In the genomic region with DNA sequence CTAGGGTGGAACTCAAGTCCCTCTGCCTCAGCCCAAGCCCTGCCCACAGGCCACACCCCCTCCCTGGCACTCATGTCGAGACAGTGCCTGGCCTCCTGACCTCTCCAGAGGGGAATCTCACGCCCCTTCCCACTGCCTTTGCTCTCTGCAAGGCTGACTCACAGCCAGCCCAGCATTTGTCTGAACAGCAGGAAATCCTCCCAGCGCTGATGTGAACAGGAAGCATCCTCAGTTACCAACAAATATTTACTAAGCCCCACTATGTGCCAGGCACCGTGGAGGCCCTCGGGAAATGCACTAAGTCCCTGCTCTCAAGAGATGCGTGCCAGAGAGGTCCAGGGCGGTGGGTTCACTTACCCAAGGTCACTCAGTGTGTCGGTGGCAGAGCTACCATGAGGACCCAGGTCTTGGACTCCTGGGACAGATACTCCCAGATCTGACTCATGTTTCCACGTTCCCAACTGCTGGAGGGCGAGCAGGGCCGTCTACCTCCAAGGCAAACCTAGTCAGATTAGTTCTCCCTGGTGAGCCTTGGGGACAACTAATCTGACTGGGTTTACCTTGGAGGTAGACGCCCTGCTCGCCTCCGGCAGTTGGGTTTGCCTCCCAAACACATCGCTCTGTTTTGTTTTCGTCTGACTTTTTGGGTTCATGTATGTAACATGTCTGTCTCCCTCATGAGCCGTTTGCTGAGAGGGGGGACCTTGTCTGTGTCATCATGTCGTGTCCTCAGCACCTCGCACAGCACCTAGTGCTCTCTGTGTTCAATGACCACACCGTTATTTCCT, we compare ENCODE assay signal across 8 cellular contexts. TPM values are rescaled to one million over a fixed set of nuclear protein-coding genes. Genes with fewer than 3 reads are reported as not detected.
DNase-seq lines count a peak whose midpoint lies in the region; ATAC-seq, FAIRE-seq and TF ChIP-seq lines count a peak whose summit lies in the region.

No MANE protein-coding gene starts in this region.

- SMC1A ChIA-PET in GM12878 (lab: Charles Lee; ENCODE audit: uncharacterized antibody, unreplicated experiment) = interaction anchor here (0.7 to 6.9 kb wide), 21 partner anchors 8 to 259 kb away, joined by 3 to 71 read pairs (median 4); a partner anchor contains a TSS

- WGBS in GM12878 (ENCODE audit: insufficient coverage, insufficient replicate concordance, low lambda C conversion rate, missing lambda C conversion rate) = 49% methylated on average over 20 of the region's 20 CpGs

- no peaks in the 10 kb centered on the region for H3K9me3 ChIP-seq in SJCRH30 (replicated peaks)
- H3K9me3 ChIP-seq in GM12878 (replicated peaks; ENCODE audit: control insufficient read depth, insufficient read depth, low read length) = peaks cover 3% of the 10 kb centered on the region; the same call in 2 of the 3 replicates
- H3K9me3 ChIP-seq in WERI-Rb-1 (ENCODE audit: severe bottlenecking) = no peaks in the 10 kb centered on the region

- no peaks in the 10 kb centered on the region for H3K27me3 Mint-ChIP-seq in stimulated activated memory B cell treated with anti-CD40 and anti-IgM and Interleukin-4, amounts not matched to agents 10 μg/mL and 1 μg/mL and 100 μg/mL, for 72 hours

- RAD21 ChIA-PET in GM12878 (lab: Charles Lee; ENCODE audit: unreplicated experiment) = interaction anchor here (0.5 to 5.0 kb wide), 15 partner anchors 11 to 168 kb away, joined by 3 to 47 read pairs (median 6); a partner anchor contains a TSS

- peak overlapping the region; percentile 91 for H3K4me2 ChIP-seq in GM12878 (ENCODE audit: control insufficient read depth, insufficient read depth)

- TF ChIP-seq CTCF in GM12878 (IDR thresholded peaks at IDR 0.05 in 2 of 3, conservative IDR thresholded peaks at IDR 0.05 in 1 of 3; ENCODE audit: control insufficient read depth in 2 of 3, extremely low read depth in 1 of 3, insufficient read depth in 1 of 3, low read depth in 3 of 3, low read length in 3 of 3) (no peak), WERI-Rb-1 (IDR thresholded peaks at IDR 0.05; ENCODE audit: low read depth, low read length) (no peak)

- H3K9ac ChIP-seq in GM12878 (ENCODE audit: control insufficient read depth, insufficient read depth, low read length) = peak overlapping the region; percentile 81

- in situ Hi-C loops in GM12878 (cut with MboI) = no loop called here

- H3K79me2 ChIP-seq in GM12878 (ENCODE audit: control insufficient read depth, insufficient read depth, low read length) = peaks cover 57% of the 10 kb centered on the region

- no peak for ATAC-seq in GM12878
- ATAC-seq in stimulated activated memory B cell treated with anti-CD40 and anti-IgM and Interleukin-4, amounts not matched to agents 10 μg/mL and 1 μg/mL and 100 μg/mL, for 72 hours = no peak
- no peak for ATAC-seq in HG02973 (IDR thresholded peaks at IDR 0.05; ENCODE audit: unreplicated experiment)

- POLR2A ChIA-PET in GM12878 (lab: Charles Lee) = interaction anchor here (0.5 to 4.2 kb wide), 10 partner anchors 7 to 60 kb away, joined by 3 to 32 read pairs (median 6); a partner anchor contains a TSS

- FAIRE-seq in GM12892 (lab: Jason Lieb, UNC) = peak; percentile 24
- no peak for FAIRE-seq in GM12878 (lab: Jason Lieb, UNC)

- no peaks in the 10 kb centered on the region for H3K36me3 ChIP-seq in SJCRH30
- H3K36me3 ChIP-seq in GM12878 (ENCODE audit: control insufficient read depth in 2 of 2, insufficient read depth in 2 of 2, low read length in 1 of 2) = peaks cover 0 to 7% of the 10 kb centered on the region in 2 experiments; a peak in 2 of 4 replicates
- H3K36me3 ChIP-seq in WERI-Rb-1 = 0 out of 2 replicates have a peak, but pooled peaks cover 2% of the 10 kb centered on the region

- H3K36me3 Mint-ChIP-seq in stimulated activated memory B cell treated with anti-CD40 and anti-IgM and Interleukin-4, amounts not matched to agents 10 μg/mL and 1 μg/mL and 100 μg/mL, for 72 hours = peaks cover 17% of the 10 kb centered on the region

- TF ChIP-seq RAD21 in GM12878 (IDR thresholded peaks at IDR 0.05; ENCODE audit: insufficient read depth, low read depth, low read length) = no peak

- no peak overlapping the region for H2AFZ ChIP-seq in GM12878 (ENCODE audit: control insufficient read depth, low read depth, low read length)

- H3K27ac ChIP-seq in SJCRH30 (peak overlapping the region; percentile 36), GM12878 (ENCODE audit: control insufficient read depth, insufficient read depth) (peak overlapping the region; percentile 99), WERI-Rb-1 (no peak overlapping the region)

- DNase-seq in GM12892 (ENCODE audit: insufficient read length) = no peak
- peak; percentile 76 to 84 for DNase-seq in SJCRH30
- no peak for DNase-seq in GM12878 (ENCODE audit: low read depth, low spot score)
- DNase-seq in iris pigment epithelial cell (ENCODE audit: low read depth) = peak; percentile 90
- no peak for DNase-seq in WERI-Rb-1
- DNase-seq in LoVo (ENCODE audit: low spot score) = no peak

- H4K20me1 ChIP-seq in GM12878 (ENCODE audit: control insufficient read depth, insufficient read depth) = no peaks in the 10 kb centered on the region

- BruUV-seq in GM12878 (replicated peaks; lab: Mats Ljungman, UMichigan) = no TSS peak

- H3K4me1 ChIP-seq in SJCRH30 (peaks cover 28% of the 10 kb centered on the region), GM12878 (ENCODE audit: control insufficient read depth, insufficient read depth, low read length) (peaks cover 81% of the 10 kb centered on the region)

- H3K4me3 ChIP-seq in SJCRH30 (no peak overlapping the region), GM12878 (no peak overlapping the region), WERI-Rb-1 (ENCODE audit: low read depth, low read length) (no peak overlapping the region)

- no peak overlapping the region for H3K4me3 Mint-ChIP-seq in stimulated activated memory B cell treated with anti-CD40 and anti-IgM and Interleukin-4, amounts not matched to agents 10 μg/mL and 1 μg/mL and 100 μg/mL, for 72 hours

- TF ChIP-seq POLR2A in GM12892 (IDR thresholded peaks at IDR 0.05; ENCODE audit: low read depth, low read length) = no peak
- no peak for TF ChIP-seq POLR2A in GM12878 (IDR thresholded peaks at IDR 0.05; ENCODE audit: low read depth, low read length)

- intact Hi-C loops in GM12878 (cut with micrococcal nuclease; ENCODE audit: unreplicated experiment) = loop anchor here (2.0 kb wide), 1 partner anchor 33 kb away; no protein-coding TSS in a partner anchor

- H3K9me3 Mint-ChIP-seq in stimulated activated memory B cell treated with anti-CD40 and anti-IgM and Interleukin-4, amounts not matched to agents 10 μg/mL and 1 μg/mL and 100 μg/mL, for 72 hours = no peaks in the 10 kb centered on the region

- CTCF ChIA-PET in GM12878 (lab: Yijun Ruan, JAX) = interaction anchor here (0.6 to 8.5 kb wide), 15 partner anchors 10 to 89 kb away, joined by 3 to 134 read pairs (median 6); a partner anchor contains a TSS

- no peaks in the 10 kb centered on the region for H3K27me3 ChIP-seq in SJCRH30
- H3K27me3 ChIP-seq in GM12878 (replicated peaks in 1 of 2; ENCODE audit: control insufficient read depth in 2 of 2, insufficient read depth in 2 of 2, low read length in 1 of 2) = no peaks in the 10 kb centered on the region
- H3K27me3 ChIP-seq in WERI-Rb-1 (ENCODE audit: insufficient read depth, low read depth, severe bottlenecking) = no peaks in the 10 kb centered on the region

- TF ChIP-seq EP300 in GM12878 (IDR thresholded peaks at IDR 0.05; ENCODE audit: borderline replicate concordance in 1 of 2, control insufficient read depth in 1 of 2, low read depth in 2 of 2, low read length in 2 of 2) = no peak

- peaks cover 82% of the 10 kb centered on the region for H3K4me1 Mint-ChIP-seq in stimulated activated memory B cell treated with anti-CD40 and anti-IgM and Interleukin-4, amounts not matched to agents 10 μg/mL and 1 μg/mL and 100 μg/mL, for 72 hours

- H3K27ac Mint-ChIP-seq in stimulated activated memory B cell treated with anti-CD40 and anti-IgM and Interleukin-4, amounts not matched to agents 10 μg/mL and 1 μg/mL and 100 μg/mL, for 72 hours = peak overlapping the region; percentile 83

TF ChIP-seq in GM12878, 131 proteins besides CTCF, POLR2A, EP300 and RAD21 (continues in another document):
- TF ChIP-seq DPF2 (IDR thresholded peaks at IDR 0.05) = 0 out of 2 replicates have a peak, but pooled peaks have one; percentile 17

RNA-seq across cellular contexts. Expression of a gene that starts 7.7 kb away (rescaled TPM):
- 52.1 TPM for polyA plus RNA-seq in GM12892 (2012; ENCODE audit: missing spikeins)
- 17.9 and 19.0 TPM in 2 replicates for total RNA-seq in SJCRH30 (2014; rRNA removed; shearing (Covaris generic))
- 51.8 and 52.9 TPM in 2 replicates for total RNA-seq in GM12878 (2013; cell fraction: nucleolus; rRNA removed)
- total RNA-seq in GM12878 (2014; rRNA removed) (74.6 and 78.6 TPM in 2 replicates), GM12878 (2014; rRNA removed; fragmentation: Illumina TruSeq; extraction: Trizol) (69.1 and 69.5 TPM in 2 replicates), GM12878 (2021) (99.0 and 105 TPM in 2 replicates)
- polyA plus RNA-seq in GM12878 (2011; ENCODE audit: low read depth) = 54.0 TPM
- polyA plus RNA-seq in GM12878 (2011; rRNA removed) (88.9 and 129 TPM in 2 replicates), GM12878 (2014; fragmentation: Illumina TruSeq; extraction: Trizol) (71.6 and 82.7 TPM in 2 replicates), GM12878 (2014; fragmentation: Nextera tagmentation; extraction: Ambion mirVana) (10 to 100 TPM; 40.9 to 70.6 TPM), GM12878 (2014; rRNA removed) (122 and 125 TPM in 2 replicates), GM12878 (2016; fragmentation: Nextera tagmentation; extraction: Ambion mirVana) (100 to 1,000 TPM; 189 to 217 TPM)
- 142 and 175 TPM in 2 replicates for polyA plus RNA-seq in GM12878 (2011; cell fraction: cytosol; rRNA removed)
- polyA plus RNA-seq in GM12878 (2011; cell fraction: nucleus; rRNA removed) = 152 and 179 TPM in 2 replicates
- 58.7 and 86.7 TPM in 2 replicates for polyA plus RNA-seq in GM12878 (2012)
- 75.2 and 93.0 TPM in 2 replicates for polyA minus RNA-seq in GM12878 (2011; rRNA and poly(A)+ RNA removed)
- polyA minus RNA-seq in GM12878 (2011; cell fraction: cytosol; rRNA and poly(A)+ RNA removed) = 21.2 and 28.5 TPM in 2 replicates
- polyA minus RNA-seq in GM12878 (2011; cell fraction: nucleus; rRNA and poly(A)+ RNA removed) = 21.6 and 28.6 TPM in 2 replicates

Comparison
In these comparisons a context has a peak if more than half of its experiments do, and no peak if none do; other contexts are left out.
1. DNase-seq: peak in SJCRH30 (2 of 2) and iris pigment epithelial cell (single experiment); none in GM12892 (single experiment), GM12878 (single experiment), WERI-Rb-1 (single experiment) and LoVo (single experiment).